27 cellular contexts compared by ENCODE assay signal in genomic region chr10:49650724-49651034, GRCh38. TPM values are rescaled to one million over a fixed set of nuclear protein-coding genes. Genes with fewer than 3 reads are reported as not detected.
"Had no signal": no experiment of that assay in that cellular context is flagged by ENCODE, and none has a peak within 500 bp of the region (broad histone marks: within the 10 kb centered on the region; RNA-seq: fewer than 3 reads in every experiment).

No MANE protein-coding gene starts in this region.

- H3K9me3 ChIP-seq: esophagus squamous epithelium, gastrocnemius medialis, testis, vagina had no signal

- H3K36me3 Mint-ChIP-seq: brain; memory B cell; stimulated activated naive B cell treated with anti-CD40 and anti-IgM and Interleukin-4, amounts not matched to agents 10 μg/mL and 1 μg/mL and 100 μg/mL, for 72 hours had no signal

- H3K4me3 Mint-ChIP-seq: activated CD4-positive, alpha-beta memory T cell treated with anti-CD3 and anti-CD28 coated beads, Interleukin-2, amount 10 ng/mL, durations not matched to agents 7 days and 5 days; activated CD4-positive, alpha-beta T cell treated with anti-CD3 and anti-CD28 coated beads, Interleukin-2, amount 10 ng/mL, durations not matched to agents 24 days and 14 days; activated T-cell treated with anti-CD3 and anti-CD28 coated beads, Interleukin-2, amount 50 U/mL, for 72 hours; brain; effector memory CD8-positive, alpha-beta T cell; memory B cell; nephron; stimulated activated naive B cell treated with anti-CD40 and anti-IgM and Interleukin-4, amounts not matched to agents 10 μg/mL and 1 μg/mL and 100 μg/mL, for 72 hours had no signal

- ATAC-seq: effector memory CD8-positive, alpha-beta T cell; gastrocnemius medialis; sciatic nerve; stimulated activated naive B cell treated with anti-CD40 and anti-IgM and Interleukin-4, amounts not matched to agents 10 μg/mL and 1 μg/mL and 100 μg/mL, for 72 hours had no signal

- H3K4me1 ChIP-seq: esophagus squamous epithelium, gastrocnemius medialis, testis, vagina had no signal

- DNase-seq: activated CD4-positive, alpha-beta memory T cell treated with anti-CD3 and anti-CD28 coated beads, Interleukin-2, amount 10 ng/mL, durations not matched to agents 7 days and 5 days; activated gamma-delta T cell; activated naive CD4-positive, alpha-beta T cell treated with anti-CD3 and anti-CD28 coated beads, Interleukin-2, amount 50 U/mL, for 16 hours; activated T-cell treated with anti-CD3 and anti-CD28 coated beads, Interleukin-2, amount 50 U/mL, for 72 hours; caudate nucleus; effector memory CD8-positive, alpha-beta T cell; esophagus squamous epithelium; gastrocnemius medialis; hypothalamus; nucleus accumbens; small intestine; stimulated activated CD4-positive, alpha-beta T cell treated with anti-CD3 and anti-CD28 coated beads, Interleukin-2, amount 100 ng/mL, for 24 hours; stimulated activated naive B cell treated with anti-CD40 and anti-IgM and Interleukin-4, amounts not matched to agents 10 μg/mL and 1 μg/mL and 100 μg/mL, for 72 hours; testis; trophoblast cell had no signal

- H3K27ac ChIP-seq: esophagus squamous epithelium, gastrocnemius medialis, testis, vagina had no signal

- H3K9me3 Mint-ChIP-seq: activated CD4-positive, alpha-beta memory T cell treated with anti-CD3 and anti-CD28 coated beads, Interleukin-2, amount 10 ng/mL, durations not matched to agents 7 days and 5 days; activated CD4-positive, alpha-beta T cell treated with anti-CD3 and anti-CD28 coated beads, Interleukin-2, amount 10 ng/mL, durations not matched to agents 24 days and 14 days; activated T-cell treated with anti-CD3 and anti-CD28 coated beads, Interleukin-2, amount 50 U/mL, for 72 hours; brain; effector memory CD8-positive, alpha-beta T cell; memory B cell; nephron; stimulated activated naive B cell treated with anti-CD40 and anti-IgM and Interleukin-4, amounts not matched to agents 10 μg/mL and 1 μg/mL and 100 μg/mL, for 72 hours had no signal

- H3K27ac Mint-ChIP-seq: activated CD4-positive, alpha-beta memory T cell treated with anti-CD3 and anti-CD28 coated beads, Interleukin-2, amount 10 ng/mL, durations not matched to agents 7 days and 5 days; activated CD4-positive, alpha-beta T cell treated with anti-CD3 and anti-CD28 coated beads, Interleukin-2, amount 10 ng/mL, durations not matched to agents 24 days and 14 days; activated T-cell treated with anti-CD3 and anti-CD28 coated beads, Interleukin-2, amount 50 U/mL, for 72 hours; brain; effector memory CD8-positive, alpha-beta T cell; memory B cell; nephron; stimulated activated naive B cell treated with anti-CD40 and anti-IgM and Interleukin-4, amounts not matched to agents 10 μg/mL and 1 μg/mL and 100 μg/mL, for 72 hours had no signal

- H3K4me3 ChIP-seq: esophagus squamous epithelium, gastrocnemius medialis, testis, vagina had no signal

- H3K4me1 Mint-ChIP-seq: brain, nephron had no signal

- H3K36me3 ChIP-seq: esophagus squamous epithelium, gastrocnemius medialis, vagina had no signal

- H3K27me3 ChIP-seq: testis, vagina had no signal

RNA-seq across cellular contexts. Expression of gene C10orf53, which starts 28.8 kb away (rescaled TPM):
- total RNA-seq: activated CD4-positive, alpha-beta memory T cell treated with anti-CD3 and anti-CD28 coated beads, Interleukin-2, amount 10 ng/mL, durations not matched to agents 7 days and 5 days; activated CD4-positive, alpha-beta T cell treated with anti-CD3 and anti-CD28 coated beads, Interleukin-2, amount 10 ng/mL, durations not matched to agents 24 days and 14 days; activated T-cell treated with anti-CD3 and anti-CD28 coated beads, Interleukin-2, amount 50 U/mL, for 72 hours; aorta; dermis microvascular lymphatic vessel endothelial cell; esophagus squamous epithelium; gastrocnemius medialis; lower leg skin; myocyte; sciatic nerve; T-helper 2 cell treated with Interferon-gamma antibody and Interleukin-4, amounts not matched to agents 100 ng/mL and 5 ng/mL, for 36 hours; vagina had no signal
- polyA plus RNA-seq: adipose tissue, aorta, small intestine had no signal

RNA-seq across cellular contexts. Expression of gene CHAT, which starts 36.8 kb away (rescaled TPM):
- total RNA-seq: activated CD4-positive, alpha-beta memory T cell treated with anti-CD3 and anti-CD28 coated beads, Interleukin-2, amount 10 ng/mL, durations not matched to agents 7 days and 5 days; activated CD4-positive, alpha-beta T cell treated with anti-CD3 and anti-CD28 coated beads, Interleukin-2, amount 10 ng/mL, durations not matched to agents 24 days and 14 days; aorta; dermis microvascular lymphatic vessel endothelial cell; esophagus squamous epithelium; gastrocnemius medialis; lower leg skin; myocyte; sciatic nerve; vagina had no signal
- polyA plus RNA-seq: adipose tissue, aorta had no signal

RNA-seq across cellular contexts. Expression of gene SLC18A3, which starts 40.6 kb away (rescaled TPM):
- total RNA-seq: activated CD4-positive, alpha-beta memory T cell treated with anti-CD3 and anti-CD28 coated beads, Interleukin-2, amount 10 ng/mL, durations not matched to agents 7 days and 5 days; activated CD4-positive, alpha-beta T cell treated with anti-CD3 and anti-CD28 coated beads, Interleukin-2, amount 10 ng/mL, durations not matched to agents 24 days and 14 days; activated T-cell treated with anti-CD3 and anti-CD28 coated beads, Interleukin-2, amount 50 U/mL, for 72 hours; aorta; dermis microvascular lymphatic vessel endothelial cell; esophagus squamous epithelium; gastrocnemius medialis; lower leg skin; myocyte; sciatic nerve; T-helper 2 cell treated with Interferon-gamma antibody and Interleukin-4, amounts not matched to agents 100 ng/mL and 5 ng/mL, for 36 hours; testis had no signal
- polyA plus RNA-seq: aorta had no signal
